In the genomic region with DNA sequence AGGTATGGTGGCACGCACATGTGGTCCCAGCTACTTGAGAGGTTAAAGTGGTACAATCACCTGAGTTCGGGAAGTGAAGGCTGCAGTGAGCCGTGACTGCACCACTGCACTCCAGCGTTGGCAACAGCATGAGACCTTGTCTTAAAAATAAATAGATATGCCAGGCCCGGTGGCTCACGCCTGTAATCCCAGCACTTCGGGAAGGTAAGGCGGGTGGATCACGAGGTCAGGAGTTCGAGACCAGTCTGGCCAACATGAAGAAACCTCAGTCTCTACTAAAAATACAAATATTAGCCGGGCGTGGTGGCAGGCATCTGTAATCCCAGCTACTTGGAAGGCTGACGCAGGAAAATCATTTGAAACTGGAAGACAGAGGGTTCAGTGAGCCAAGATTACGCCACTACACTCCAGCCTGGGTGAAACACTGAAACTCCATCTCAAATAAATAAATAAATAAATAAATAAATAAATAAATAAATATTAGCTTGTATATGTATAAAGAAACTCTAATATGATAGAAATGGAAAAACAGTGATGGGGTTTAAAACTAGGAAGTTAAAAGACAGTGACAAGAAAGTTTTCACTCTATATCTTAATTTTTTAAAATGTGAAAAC, we compare ENCODE assay signal across 19 cellular contexts. TPM values are rescaled to one million over a fixed set of nuclear protein-coding genes. Genes with fewer than 3 reads are reported as not detected.
DNase-seq lines count a peak whose midpoint lies in the region; ATAC-seq, FAIRE-seq and TF ChIP-seq lines count a peak whose summit lies in the region.
"Had no signal": no experiment of that assay in that cellular context is flagged by ENCODE, and none has a peak within 500 bp of the region (broad histone marks: within the 10 kb centered on the region; RNA-seq: fewer than 3 reads in every experiment).

No MANE protein-coding gene starts in this region.

- H3K27ac ChIP-seq in A549 (no peak overlapping the region), GM23248 (peak overlapping the region; percentile 64), psoas muscle (peak overlapping the region; percentile 48), smooth muscle cell (ENCODE audit: low read depth) (no peak overlapping the region)
- H3K27ac ChIP-seq: body of pancreas, colonic mucosa had no signal

- TF ChIP-seq CTCF in A549 (IDR thresholded peaks at IDR 0.05) (no peak), chondrocyte (IDR thresholded peaks at IDR 0.05) (no peak), psoas muscle (IDR thresholded peaks at IDR 0.05) (no peak), smooth muscle cell (IDR thresholded peaks at IDR 0.05; ENCODE audit: borderline replicate concordance, insufficient read depth, poor library complexity, severe bottlenecking) (no peak)

- H3K9me3 Mint-ChIP-seq in chondrocyte (ENCODE audit: low read depth), result no peaks in the 10 kb centered on the region
- H3K9me3 Mint-ChIP-seq: CD4-positive, alpha-beta memory T cell; GM23338 had no signal

- 90% methylated on average over 14 of the region's 14 CpGs for WGBS in A549 (ENCODE audit: missing lambda C conversion rate)
- 56 to 57% methylated on average over 14 of the region's 14 CpGs for WGBS in GM23248 (ENCODE audit: low coverage in 1 of 2, low lambda C conversion rate in 2 of 2, missing lambda C conversion rate in 2 of 2), 2 experiments
- 34 to 65% (median 42%) methylated on average over 14 of the region's 14 CpGs for WGBS in psoas muscle, 3 donors
- WGBS in smooth muscle cell (ENCODE audit: low lambda C conversion rate), result 98% methylated on average over 14 of the region's 14 CpGs

- H3K79me2 ChIP-seq in GM23248 (ENCODE audit: insufficient read depth) (peaks cover 99% of the 10 kb centered on the region), smooth muscle cell (ENCODE audit: low read depth) (peaks cover 100% of the 10 kb centered on the region)

- POLR2A ChIA-PET in A549 (lab: Yijun Ruan, JAX), result no interaction called here

- no peak overlapping the region for H3K4me2 ChIP-seq in A549
- H3K4me2 ChIP-seq in GM23248 (ENCODE audit: unreplicated experiment), result no peak overlapping the region
- H3K4me2 ChIP-seq in smooth muscle cell, result no peak overlapping the region
- H3K4me2 ChIP-seq: GM23338 had no signal

- CTCF ChIA-PET in A549 (lab: Yijun Ruan, JAX), result interaction anchor here (1.7 kb wide), 1 partner anchor 11 kb away, joined by 6 read pairs; no protein-coding TSS in a partner anchor

- no peak overlapping the region for H3K4me3 Mint-ChIP-seq in chondrocyte (ENCODE audit: unreplicated experiment)
- H3K4me3 Mint-ChIP-seq: CD4-positive, alpha-beta memory T cell; GM23338 had no signal

- H3F3A ChIP-seq in GM23248 (ENCODE audit: insufficient read depth), result peaks cover 5% of the 10 kb centered on the region; the same call in 1 of the 2 replicates
- H3F3A ChIP-seq in smooth muscle cell (ENCODE audit: low read depth), result no peaks in the 10 kb centered on the region

- FAIRE-seq in A549 (lab: Jason Lieb, UNC), result no peak
- FAIRE-seq: GM12891, kidney had no signal

- intact Hi-C loops in psoas muscle (cut with DNase I), result no loop called here

- DNase-seq in A549 (ENCODE audit: low read depth in 1 of 2, low spot score in 1 of 2) (no peak), GM23248 (peak; percentile 46), chondrocyte (ENCODE audit: low spot score) (no peak), psoas muscle (peak; percentile 29 to 69), smooth muscle cell (lab: John Stamatoyannopoulos, UW; ENCODE audit: unreplicated experiment) (no peak)
- no peak for DNase-seq in stimulated activated CD4-positive, alpha-beta T cell treated with anti-CD3 and anti-CD28 coated beads, Interleukin-4, amount 100 ng/mL, for 4 hours
- DNase-seq: activated CD4-positive, alpha-beta T cell treated with anti-CD3 and anti-CD28 coated beads, Interleukin-2, amount 50 U/mL, for 48 hours; activated naive CD4-positive, alpha-beta T cell treated with anti-CD3 and anti-CD28 coated beads, Interleukin-2, amount 50 U/mL, for 16 hours; body of pancreas; CD4-positive, alpha-beta memory T cell; colonic mucosa; kidney; NCI-H2227 treated with DMSO at 0.1 percent for 48 hours; PC-3; stimulated activated CD4-positive, alpha-beta T cell treated with anti-CD3 and anti-CD28 coated beads, Interleukin-15, amount 100 ng/mL, for 24 hours had no signal

- in situ Hi-C loops in GM23248 (cut with MboI), result no loop called here

- H4K20me1 ChIP-seq in GM23248 (ENCODE audit: insufficient read depth), result no peaks in the 10 kb centered on the region
- peaks cover 99% of the 10 kb centered on the region for H4K20me1 ChIP-seq in smooth muscle cell (ENCODE audit: low read depth)

- H3K4me3 ChIP-seq in A549 (no peak overlapping the region), GM23248 (no peak overlapping the region), psoas muscle (no peak overlapping the region), smooth muscle cell (no peak overlapping the region)
- H3K4me3 ChIP-seq: body of pancreas, colonic mucosa, GM23338, tibial nerve had no signal

- no peaks in the 10 kb centered on the region for H3K27me3 Mint-ChIP-seq in chondrocyte (ENCODE audit: low read depth)
- H3K27me3 Mint-ChIP-seq: CD4-positive, alpha-beta memory T cell had no signal

- H3K4me1 ChIP-seq in A549, result 0 out of 3 replicates have a peak, but pooled peaks cover 5% of the 10 kb centered on the region
- peaks cover 9% of the 10 kb centered on the region; the same call in 1 of the 2 replicates for H3K4me1 ChIP-seq in GM23248 (ENCODE audit: insufficient read depth)
- H3K4me1 ChIP-seq in psoas muscle, result peaks cover 13% of the 10 kb centered on the region
- H3K4me1 ChIP-seq in smooth muscle cell (ENCODE audit: low read depth), result no peaks in the 10 kb centered on the region
- H3K4me1 ChIP-seq: body of pancreas, colonic mucosa had no signal

- no peak for TF ChIP-seq EP300 in A549 (IDR thresholded peaks at IDR 0.05)

- H3K9ac ChIP-seq in GM23248 (no peak overlapping the region), smooth muscle cell (ENCODE audit: low read depth) (no peak overlapping the region)

- peaks cover 5% of the 10 kb centered on the region for H3K36me3 Mint-ChIP-seq in chondrocyte (ENCODE audit: low read depth)

- no peak for TF ChIP-seq RAD21 in A549 (conservative IDR thresholded peaks at IDR 0.05 in 1 of 2, IDR thresholded peaks at IDR 0.05 in 1 of 2)

- H3K9me3 ChIP-seq in A549 (no peaks in the 10 kb centered on the region), GM23248 (ENCODE audit: low read depth) (no peaks in the 10 kb centered on the region), psoas muscle (no peaks in the 10 kb centered on the region), smooth muscle cell (replicated peaks; ENCODE audit: low read depth) (no peaks in the 10 kb centered on the region)
- H3K9me3 ChIP-seq: body of pancreas, colonic mucosa, tibial nerve had no signal

- TF ChIP-seq POLR2A in A549 (IDR thresholded peaks at IDR 0.05; ENCODE audit: low read length), result no peak

- H3K9me2 ChIP-seq in GM23248 (ENCODE audit: insufficient read depth), result no peaks in the 10 kb centered on the region

- H2AFZ ChIP-seq in GM23248, result no peak overlapping the region
- H2AFZ ChIP-seq in smooth muscle cell (ENCODE audit: low read depth), result no peak overlapping the region
- H2AFZ ChIP-seq: GM23338 had no signal

- H3K27me3 ChIP-seq in GM23248 (replicated peaks; ENCODE audit: insufficient read depth), result no peaks in the 10 kb centered on the region
- H3K27me3 ChIP-seq in psoas muscle (ENCODE audit: insufficient read depth in 3 of 3, low read length in 2 of 3), result no peaks in the 10 kb centered on the region
- no peaks in the 10 kb centered on the region for H3K27me3 ChIP-seq in smooth muscle cell (ENCODE audit: low read depth)
- H3K27me3 ChIP-seq: body of pancreas, colonic mucosa, tibial nerve had no signal

- peak overlapping the region; percentile 91 for H3K27ac Mint-ChIP-seq in chondrocyte (ENCODE audit: unreplicated experiment)
- H3K27ac Mint-ChIP-seq: GM23338 had no signal

- H3K4me1 Mint-ChIP-seq in chondrocyte (ENCODE audit: low read depth), result peaks cover 27% of the 10 kb centered on the region

- H3K36me3 ChIP-seq in GM23248 (ENCODE audit: low read depth), result no peaks in the 10 kb centered on the region
- peaks cover 0 to 29% of the 10 kb centered on the region in 2 donors for H3K36me3 ChIP-seq in psoas muscle (ENCODE audit: insufficient read depth in 1 of 2, low read depth in 1 of 2)
- no peaks in the 10 kb centered on the region for H3K36me3 ChIP-seq in smooth muscle cell (ENCODE audit: low read depth)
- H3K36me3 ChIP-seq: colonic mucosa had no signal

- ATAC-seq in A549, result no peak
- peak; percentile 58 to 79 (median 65) for ATAC-seq in psoas muscle
- ATAC-seq in GM19023 (IDR thresholded peaks at IDR 0.05; ENCODE audit: unreplicated experiment), result no peak
- ATAC-seq: body of pancreas, GM23338, PC-3 had no signal

RNA-seq across cellular contexts. Expression of a gene that starts 18.8 kb away (rescaled TPM):
- polyA plus RNA-seq in A549 (2011; rRNA removed), result 4.9 and 11.5 TPM in 2 replicates
- 3.1 and 4.9 TPM in 2 replicates for polyA plus RNA-seq in A549 (2012; cell fraction: cytosol; rRNA removed)
- polyA plus RNA-seq in A549 (2012; cell fraction: nucleus; rRNA removed), result 5.6 and 6.4 TPM in 2 replicates
- 7.2 to 8.9 TPM (median 8.2 TPM) in 3 replicates for polyA plus RNA-seq in A549 (2017; fragmentation: RNase III; extraction: RNeasy Plus Mini Kit Qiagen cat#74134 plus additional on column Dnase treatment)
- 21.4 and 32.9 TPM in 2 replicates for polyA minus RNA-seq in A549 (2011; rRNA and poly(A)+ RNA removed)
- total RNA-seq in GM23248 (2014; rRNA removed; shearing (Covaris generic)), result 3.9 and 4.3 TPM in 2 replicates
- polyA plus RNA-seq in GM23248 (2016; fragmentation: Nextera tagmentation; extraction: Ambion mirVana), result 3.2 and 3.3 TPM in 2 replicates
- 46.4 to 48.1 TPM (median 47.0 TPM) in 3 replicates for total RNA-seq in chondrocyte
- total RNA-seq in psoas muscle, result 10 to 100 TPM; 34.8 to 53.1 (median 43.1) TPM
- polyA plus RNA-seq in psoas muscle, result 1 to 10 TPM; 3.4 to 9.4 (median 5.7) TPM
- total RNA-seq in smooth muscle cell, result 13.2 and 24.9 TPM in 2 replicates
- polyA plus RNA-seq in smooth muscle cell, result 7.8 and 10.0 TPM in 2 replicates

RNA-seq across cellular contexts. Expression of a gene that starts 42.6 kb away (rescaled TPM):
- polyA plus RNA-seq in A549 (2011; rRNA removed), result 18.7 and 24.1 TPM in 2 replicates
- polyA plus RNA-seq in A549 (2012; cell fraction: cytosol; rRNA removed), result 35.9 and 47.7 TPM in 2 replicates
- polyA plus RNA-seq in A549 (2012; cell fraction: nucleus; rRNA removed), result 219 and 307 TPM in 2 replicates
- polyA plus RNA-seq in A549 (2017; fragmentation: RNase III; extraction: RNeasy Plus Mini Kit Qiagen cat#74134 plus additional on column Dnase treatment), result 37.0 to 44.0 TPM (median 43.3 TPM) in 3 replicates
- polyA minus RNA-seq in A549 (2011; rRNA and poly(A)+ RNA removed), result 32.5 and 43.4 TPM in 2 replicates
- total RNA-seq in GM23248 (2014; rRNA removed; shearing (Covaris generic)), result 3.9 and 17.5 TPM in 2 replicates
- polyA plus RNA-seq in GM23248 (2016; fragmentation: Nextera tagmentation; extraction: Ambion mirVana), result 4.0 and 6.1 TPM in 2 replicates
- 32.1 to 36.7 TPM (median 36.2 TPM) in 3 replicates for total RNA-seq in chondrocyte
- 10 to 100 TPM; 47.1 to 75.4 (median 50.3) TPM for total RNA-seq in psoas muscle
- polyA plus RNA-seq in psoas muscle, result 10 to 100 TPM; 23.1 to 40.4 (median 23.5) TPM
- total RNA-seq in smooth muscle cell, result 6.4 and 9.7 TPM in 2 replicates
- 16.3 and 21.1 TPM in 2 replicates for polyA plus RNA-seq in smooth muscle cell

RNA-seq across cellular contexts. Expression of a gene that starts 54.5 kb away (rescaled TPM):
- 19.7 and 23.9 TPM in 2 replicates for polyA plus RNA-seq in A549 (2011; rRNA removed)
- 18.3 and 23.3 TPM in 2 replicates for polyA plus RNA-seq in A549 (2012; cell fraction: cytosol; rRNA removed)
- polyA plus RNA-seq in A549 (2012; cell fraction: nucleus; rRNA removed), result 48.0 and 61.6 TPM in 2 replicates
- 19.1 to 22.3 TPM (median 21.6 TPM) in 3 replicates for polyA plus RNA-seq in A549 (2017; fragmentation: RNase III; extraction: RNeasy Plus Mini Kit Qiagen cat#74134 plus additional on column Dnase treatment)
- 55.1 and 61.7 TPM in 2 replicates for polyA minus RNA-seq in A549 (2011; rRNA and poly(A)+ RNA removed)
- 3.7 and 7.5 TPM in 2 replicates for total RNA-seq in GM23248 (2014; rRNA removed; shearing (Covaris generic))
- polyA plus RNA-seq in GM23248 (2016; fragmentation: Nextera tagmentation; extraction: Ambion mirVana), result 16.7 and 21.0 TPM in 2 replicates
- 24.2 to 32.5 TPM (median 30.9 TPM) in 3 replicates for total RNA-seq in chondrocyte
- total RNA-seq in psoas muscle, result 10 to 100 TPM; 17.0 to 39.0 (median 27.6) TPM
- 10 to 100 TPM; 31.3 to 54.6 (median 31.3) TPM for polyA plus RNA-seq in psoas muscle
- 9.9 and 13.0 TPM in 2 replicates for total RNA-seq in smooth muscle cell
- 24.6 and 37.7 TPM in 2 replicates for polyA plus RNA-seq in smooth muscle cell

RNA-seq across cellular contexts. Expression of a gene that starts 59.4 kb away (rescaled TPM):
- 80.6 and 90.8 TPM in 2 replicates for polyA plus RNA-seq in A549 (2011; rRNA removed)
- 87.4 and 122 TPM in 2 replicates for polyA plus RNA-seq in A549 (2012; cell fraction: cytosol; rRNA removed)
- polyA plus RNA-seq in A549 (2012; cell fraction: nucleus; rRNA removed), result 92.1 and 95.1 TPM in 2 replicates
- polyA plus RNA-seq in A549 (2017; fragmentation: RNase III; extraction: RNeasy Plus Mini Kit Qiagen cat#74134 plus additional on column Dnase treatment), result 95.6 to 108 TPM (median 104 TPM) in 3 replicates
- polyA minus RNA-seq in A549 (2011; rRNA and poly(A)+ RNA removed), result 58.9 and 67.1 TPM in 2 replicates
- 120 and 141 TPM in 2 replicates for total RNA-seq in GM23248 (2014; rRNA removed; shearing (Covaris generic))
- polyA plus RNA-seq in GM23248 (2016; fragmentation: Nextera tagmentation; extraction: Ambion mirVana), result 91.9 and 93.1 TPM in 2 replicates
- 83.5 to 87.8 TPM (median 85.6 TPM) in 3 replicates for total RNA-seq in chondrocyte
- 10 to 100 TPM; 21.9 to 58.2 (median 38.0) TPM for total RNA-seq in psoas muscle
- polyA plus RNA-seq in psoas muscle, result 10 to 100 TPM; 46.7 to 85.3 (median 65.9) TPM
- 78.8 and 104 TPM in 2 replicates for total RNA-seq in smooth muscle cell
- 128 and 143 TPM in 2 replicates for polyA plus RNA-seq in smooth muscle cell

Comparison
In these comparisons a context has a peak if more than half of its experiments do, and no peak if none do; other contexts are left out.
1. ATAC-seq: peak in psoas muscle (4 of 4); none in A549 (0 of 2) and GM19023 (single experiment).
2. DNase-seq: peak in GM23248 (single experiment) and psoas muscle (2 of 2); none in A549 (0 of 2), chondrocyte (single experiment), smooth muscle cell (single experiment) and stimulated activated CD4-positive, alpha-beta T cell treated with anti-CD3 and anti-CD28 coated beads, Interleukin-4, amount 100 ng/mL, for 4 hours (0 of 2).
3. H3K27ac ChIP-seq: peak in GM23248 (single experiment) and psoas muscle (single experiment); none in A549 (0 of 2) and smooth muscle cell (single experiment).